In genomic region chr20:1265916-1266166, GRCh38 we compare ENCODE assay signal across 8 cellular contexts. TPM values are rescaled to one million over a fixed set of nuclear protein-coding genes. Genes with fewer than 3 reads are reported as not detected.
DNase-seq lines count a peak whose midpoint lies in the region; ATAC-seq and TF ChIP-seq lines count a peak whose summit lies in the region.

No MANE protein-coding gene starts in this region.

- DNase-seq in right atrium auricular region (ENCODE audit: low spot score) (no peak), left ventricle myocardium superior (no peak), cardiac fibroblast (ENCODE audit: low read depth in 2 of 2) (no peak), aorta (no peak), NCI-H1930 (lab: John Stamatoyannopoulos, UW) (no peak), omental fat pad (ENCODE audit: low spot score) (no peak)

- H3K36me3 ChIP-seq in right atrium auricular region (no peaks in the 10 kb centered on the region), aorta (ENCODE audit: control insufficient read depth in 1 of 2, insufficient read depth in 2 of 2, low read length in 1 of 2) (no peaks in the 10 kb centered on the region)

- no peak for ATAC-seq in left ventricle myocardium superior
- no peak for ATAC-seq in aorta (ENCODE audit: low FRiP score)
- ATAC-seq in GM19351 (IDR thresholded peaks at IDR 0.05; ENCODE audit: unreplicated experiment): no peak
- ATAC-seq in omental fat pad (ENCODE audit: low FRiP score): no peak

- H3K9me3 ChIP-seq in right atrium auricular region (no peaks in the 10 kb centered on the region), mononuclear cell (ENCODE audit: low read depth, low read length) (no peaks in the 10 kb centered on the region), aorta (ENCODE audit: control insufficient read depth, low read length) (no peaks in the 10 kb centered on the region)

- TF ChIP-seq CTCF in right atrium auricular region (IDR thresholded peaks at IDR 0.05) (no peak), cardiac fibroblast (IDR thresholded peaks at IDR 0.05; ENCODE audit: low read depth, low read length) (no peak), omental fat pad (IDR thresholded peaks at IDR 0.05) (no peak)

- H3K4me1 ChIP-seq in right atrium auricular region (peaks cover 0 to 24% of the 10 kb centered on the region in 2 donors), mononuclear cell (ENCODE audit: insufficient read depth, low read length) (peaks cover 20% of the 10 kb centered on the region), aorta (ENCODE audit: control insufficient read depth in 1 of 2, insufficient read depth in 2 of 2, low read length in 2 of 2) (no peaks in the 10 kb centered on the region)

- 3 to 4% methylated on average over 10 of the region's 10 CpGs for WGBS in aorta, 2 donors

- H3K27ac ChIP-seq in right atrium auricular region (peak overlapping the region; percentile 64 to 73), aorta (ENCODE audit: low read depth in 1 of 2, low read length in 2 of 2) (no peak overlapping the region)

- H3K4me3 ChIP-seq in right atrium auricular region: peak overlapping the region; percentile 77 to 79
- H3K4me3 ChIP-seq in cardiac fibroblast (replicated peaks in 1 of 2; ENCODE audit: low read depth in 2 of 2, low read length in 2 of 2): peak overlapping the region; percentile 64 to 76
- H3K4me3 ChIP-seq in mononuclear cell (ENCODE audit: low read length): peak overlapping the region; percentile 35
- H3K4me3 ChIP-seq in aorta (ENCODE audit: low read length in 2 of 2): peak overlapping the region; percentile 80 to 89

- intact Hi-C loops in left ventricle myocardium superior (cut with micrococcal nuclease) (no loop called here), aorta (cut with DNase I) (no loop called here)

- H3K27me3 ChIP-seq in right atrium auricular region: no peaks in the 10 kb centered on the region
- H3K27me3 ChIP-seq in mononuclear cell (ENCODE audit: insufficient read depth, low read length): peaks cover 39% of the 10 kb centered on the region
- no peaks in the 10 kb centered on the region for H3K27me3 ChIP-seq in aorta (ENCODE audit: control insufficient read depth in 1 of 2, insufficient read depth in 2 of 2, low read length in 1 of 2)

RNA-seq across cellular contexts. Expression of gene SNPH, which starts 0.3 kb away (rescaled TPM):
- total RNA-seq in right atrium auricular region: 10 to 100 TPM in 1 of 2 donors, 1 to 10 TPM in 1; 5.0 to 10.1 TPM
- 7.8 TPM for total RNA-seq in left ventricle myocardium superior
- total RNA-seq in mononuclear cell: 9.7 TPM
- total RNA-seq in aorta: 1 to 10 TPM; 4.9 to 6.2 TPM
- polyA plus RNA-seq in aorta: 1 to 10 TPM; 1.3 to 6.8 TPM
- total RNA-seq in omental fat pad: 1 to 10 TPM; 2.0 to 3.9 (median 2.5) TPM

RNA-seq across cellular contexts. Expression of gene RAD21L1, which starts 40.0 kb away (rescaled TPM):
- total RNA-seq in right atrium auricular region (not detected), left ventricle myocardium superior (not detected), mononuclear cell (0.10 TPM), aorta (not detected), omental fat pad (not detected)
- not detected for polyA plus RNA-seq in aorta

Comparison
In these comparisons a context has a peak if more than half of its experiments do, and no peak if none do; other contexts are left out.
1. H3K27ac ChIP-seq: peak in right atrium auricular region (2 of 2); none in aorta (0 of 2).
2. Peak in every context shown above with its lines, with median percentiles within 50 percentile points of each other: H3K4me3 ChIP-seq.